Comparison of ENCODE assay signal across 20 cellular contexts in the genomic region with DNA sequence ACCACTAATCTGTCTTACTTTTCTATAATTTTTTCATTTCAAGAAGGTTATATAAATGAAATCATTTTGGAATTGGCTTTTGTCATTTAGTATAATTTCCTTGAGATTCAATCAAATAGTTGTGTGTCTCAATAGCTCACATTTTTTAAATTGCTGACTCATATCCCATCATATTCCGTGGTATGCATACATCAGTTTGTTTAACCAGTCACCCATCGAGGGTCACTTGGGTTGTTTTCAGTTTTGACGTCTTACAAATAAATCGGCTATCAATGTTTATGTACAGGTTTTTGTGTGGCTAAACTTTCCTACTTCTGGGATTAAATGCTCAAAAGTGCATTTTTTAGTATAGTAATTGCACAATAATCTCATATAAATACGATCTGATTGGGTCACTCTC.
"Had no signal": no experiment of that assay in that cellular context is flagged by ENCODE, and none has a peak within 500 bp of the region (broad histone marks: within the 10 kb centered on the region; RNA-seq: fewer than 3 reads in every experiment).

No MANE protein-coding gene starts in this region.

- DNase-seq: activated CD4-positive, alpha-beta T cell treated with anti-CD3 and anti-CD28 coated beads for 48 hours; activated CD4-positive, CD25-positive, alpha-beta regulatory T cell; activated CD8-positive, alpha-beta T cell treated with anti-CD3 and anti-CD28 coated beads, Interleukin-2, amount 10 ng/mL, durations not matched to agents 7 days and 5 days; activated naive CD4-positive, alpha-beta T cell treated with Interleukin-2 at 50 U/mL for 16 hours; activated T-cell treated with anti-CD3 and anti-CD28 coated beads, Interleukin-2, amount 50 U/mL, for 24 hours; endodermal cell; erythroblast; heart left ventricle; left ventricle myocardium superior; occipital lobe; psoas muscle; right cardiac atrium; stimulated activated CD4-positive, alpha-beta T cell treated with anti-CD3 and anti-CD28 coated beads, Interleukin-2, amount 100 ng/mL, for 24 hours; stimulated activated naive CD4-positive, alpha-beta T cell treated with Interleukin-2 at 50 U/mL for 16 hours; T-helper 1 cell; T-helper 9 cell had no signal

- FAIRE-seq: colon, urothelium cell line had no signal

- H3K4me3 ChIP-seq: gastroesophageal sphincter, heart left ventricle, psoas muscle, tibial nerve had no signal

- ATAC-seq: activated CD8-positive, alpha-beta T cell treated with anti-CD3 and anti-CD28 coated beads, Interleukin-2, amount 10 ng/mL, durations not matched to agents 7 days and 5 days; gastroesophageal sphincter; heart left ventricle; left ventricle myocardium superior; psoas muscle; right cardiac atrium had no signal
